Comparison of ENCODE assay signal across 12 cellular contexts in genomic region chr2:55163258-55163657, GRCh38.
DNase-seq lines count a peak whose midpoint lies in the region; ATAC-seq and TF ChIP-seq lines count a peak whose summit lies in the region.
"Had no signal": no experiment of that assay in that cellular context is flagged by ENCODE, and none has a peak within 500 bp of the region (broad histone marks: within the 10 kb centered on the region; RNA-seq: fewer than 3 reads in every experiment).

No MANE protein-coding gene starts in this region.

- H3K27me3 ChIP-seq in BLaER1 treated with 17β-estradiol and CSF1 and Interleukin-3, amounts not matched to agents 10 nM and 100 nM, result no peaks in the 10 kb centered on the region
- H3K27me3 ChIP-seq in gastrocnemius medialis, result no peaks in the 10 kb centered on the region

- no peak overlapping the region for H3K4me3 Mint-ChIP-seq in activated CD4-positive, alpha-beta T cell treated with anti-CD3 and anti-CD28 coated beads, Interleukin-2, amount 10 ng/mL, durations not matched to agents 7 days and 5 days
- H3K4me3 Mint-ChIP-seq: activated naive CD8-positive, alpha-beta T cell; naive thymus-derived CD8-positive, alpha-beta T cell had no signal

- no peak for TF ChIP-seq CTCF in gastrocnemius medialis (IDR thresholded peaks at IDR 0.05 in 4 of 5, conservative IDR thresholded peaks at IDR 0.05 in 1 of 5)

- H3K36me3 ChIP-seq in BLaER1 treated with 17β-estradiol and CSF1 and Interleukin-3, amounts not matched to agents 10 nM and 100 nM, result no peaks in the 10 kb centered on the region
- H3K36me3 ChIP-seq in gastrocnemius medialis, result no peaks in the 10 kb centered on the region

- CTCF ChIA-PET in activated CD4-positive, alpha-beta T cell treated with anti-CD3 and anti-CD28 coated beads, Interleukin-2, amount 10 ng/mL, durations not matched to agents 7 days and 5 days (lab: Charles Lee), result no interaction called here

- H3K4me3 ChIP-seq in BLaER1 treated with 17β-estradiol and CSF1 and Interleukin-3, amounts not matched to agents 10 nM and 100 nM, result no peak overlapping the region
- H3K4me3 ChIP-seq in gastrocnemius medialis, result no peak overlapping the region

- DNase-seq in hepatic stellate cell (ENCODE audit: low spot score), result peak; percentile 52
- no peak for DNase-seq in sciatic nerve (ENCODE audit: low spot score)
- DNase-seq in gastrocnemius medialis, result no peak
- DNase-seq in activated CD4-positive, alpha-beta T cell treated with anti-CD3 and anti-CD28 coated beads, Interleukin-2, amount 10 ng/mL, durations not matched to agents 7 days and 5 days, result no peak
- DNase-seq: activated CD4-positive, CD25-positive, alpha-beta regulatory T cell treated with anti-CD3 and anti-CD28 coated beads, Interleukin-2, amount 50 U/mL, for 72 hours; GOT3; naive thymus-derived CD8-positive, alpha-beta T cell had no signal

- H3K9me3 Mint-ChIP-seq in activated CD4-positive, alpha-beta T cell treated with anti-CD3 and anti-CD28 coated beads, Interleukin-2, amount 10 ng/mL, durations not matched to agents 7 days and 5 days, result no peaks in the 10 kb centered on the region
- H3K9me3 Mint-ChIP-seq: naive thymus-derived CD8-positive, alpha-beta T cell had no signal

- intact Hi-C loops in sciatic nerve (cut with DNase I), result loop anchor here (10.0 kb wide), 1 partner anchor 258 kb away; no protein-coding TSS in a partner anchor
- intact Hi-C loops in gastrocnemius medialis (cut with DNase I; ENCODE audit: low total_unique reads), result no loop called here

- H3K4me2 ChIP-seq in BLaER1 treated with 17β-estradiol and CSF1 and Interleukin-3, amounts not matched to agents 10 nM and 100 nM, result peak overlapping the region; percentile 33 to 74 (median 53)

- H4K20me1 ChIP-seq in BLaER1 treated with 17β-estradiol and CSF1 and Interleukin-3, amounts not matched to agents 10 nM and 100 nM, result no peaks in the 10 kb centered on the region

- H3K27ac Mint-ChIP-seq in activated CD4-positive, alpha-beta T cell treated with anti-CD3 and anti-CD28 coated beads, Interleukin-2, amount 10 ng/mL, durations not matched to agents 7 days and 5 days, result no peak overlapping the region
- H3K27ac Mint-ChIP-seq: activated naive CD8-positive, alpha-beta T cell had no signal

- ATAC-seq in sciatic nerve (peak; percentile 23), GM19397 (IDR thresholded peaks at IDR 0.05; ENCODE audit: unreplicated experiment) (no peak), HG02610 (IDR thresholded peaks at IDR 0.05; ENCODE audit: unreplicated experiment) (no peak), gastrocnemius medialis (no peak)
- ATAC-seq: naive thymus-derived CD8-positive, alpha-beta T cell had no signal

- H3K9me3 ChIP-seq in BLaER1 treated with 17β-estradiol and CSF1 and Interleukin-3, amounts not matched to agents 10 nM and 100 nM (replicated peaks in 1 of 11), result no peaks in the 10 kb centered on the region
- H3K9me3 ChIP-seq in gastrocnemius medialis, result no peaks in the 10 kb centered on the region

- no peak overlapping the region; a peak in 1 of 22 replicates for H3K27ac ChIP-seq in BLaER1 treated with 17β-estradiol and CSF1 and Interleukin-3, amounts not matched to agents 10 nM and 100 nM
- H3K27ac ChIP-seq in angular gyrus (ENCODE audit: low read depth, low read length) (peak overlapping the region; percentile 88), gastrocnemius medialis (no peak overlapping the region)

- H3K4me1 ChIP-seq in BLaER1 treated with 17β-estradiol and CSF1 and Interleukin-3, amounts not matched to agents 10 nM and 100 nM, result peaks cover 36 to 95% (median 55%) of the 10 kb centered on the region in 10 experiments
- peaks cover 7 to 22% of the 10 kb centered on the region in 2 donors for H3K4me1 ChIP-seq in gastrocnemius medialis

- H3K9ac ChIP-seq in BLaER1 treated with 17β-estradiol and CSF1 and Interleukin-3, amounts not matched to agents 10 nM and 100 nM, result no peak overlapping the region

- no peak for TF ChIP-seq POLR2A in gastrocnemius medialis (IDR thresholded peaks at IDR 0.05)

- no peaks in the 10 kb centered on the region for H3K4me1 Mint-ChIP-seq in activated CD4-positive, alpha-beta T cell treated with anti-CD3 and anti-CD28 coated beads, Interleukin-2, amount 10 ng/mL, durations not matched to agents 7 days and 5 days

- POLR2A ChIA-PET in activated CD4-positive, alpha-beta T cell treated with anti-CD3 and anti-CD28 coated beads, Interleukin-2, amount 10 ng/mL, durations not matched to agents 7 days and 5 days (lab: Charles Lee), result no interaction called here

- in situ Hi-C loops in gastrocnemius medialis (cut with MboI; ENCODE audit: low sequenced_read_pairs in 4 of 4), result loop anchor here in 2 of 4 donors (10.0 to 25.0 kb wide), 3 partner anchors 118 to 276 kb away; no protein-coding TSS in a partner anchor

- no peaks in the 10 kb centered on the region for H3K36me3 Mint-ChIP-seq in activated CD4-positive, alpha-beta T cell treated with anti-CD3 and anti-CD28 coated beads, Interleukin-2, amount 10 ng/mL, durations not matched to agents 7 days and 5 days (ENCODE audit: low read depth)
- H3K36me3 Mint-ChIP-seq: activated naive CD8-positive, alpha-beta T cell; naive thymus-derived CD8-positive, alpha-beta T cell had no signal

- H3K27me3 Mint-ChIP-seq in activated CD4-positive, alpha-beta T cell treated with anti-CD3 and anti-CD28 coated beads, Interleukin-2, amount 10 ng/mL, durations not matched to agents 7 days and 5 days, result no peaks in the 10 kb centered on the region
- H3K27me3 Mint-ChIP-seq: activated naive CD8-positive, alpha-beta T cell; naive thymus-derived CD8-positive, alpha-beta T cell had no signal
